ENCODE assay signal across 22 cellular contexts in genomic region chr4:32102941-32103340, GRCh38.
"Had no signal": no experiment of that assay in that cellular context is flagged by ENCODE, and none has a peak within 500 bp of the region (broad histone marks: within the 10 kb centered on the region; RNA-seq: fewer than 3 reads in every experiment).

No MANE protein-coding gene starts in this region.

- H3K4me1 ChIP-seq: esophagus muscularis mucosa, gastroesophageal sphincter, heart left ventricle, left lung, parathyroid adenoma, right lobe of liver had no signal

- H3K36me3 ChIP-seq: esophagus muscularis mucosa, gastroesophageal sphincter, heart left ventricle, left lung, neutrophil, right lobe of liver, thoracic aorta had no signal

- ATAC-seq: gastroesophageal sphincter; heart left ventricle; left cardiac atrium; left lung; mucosa of descending colon; natural killer cell treated with Interleukin-12 subunit alpha and Interleukin-12 subunit beta and Interleukin-15 and Interleukin-18, amount 100 ng/mL, for 72 hours; right lobe of liver; stimulated activated naive B cell treated with anti-CD40 and anti-IgM and Interleukin-4, amounts not matched to agents 10 μg/mL and 1 μg/mL and 100 μg/mL, for 72 hours had no signal

- H3K27me3 ChIP-seq: esophagus muscularis mucosa, gastroesophageal sphincter, heart left ventricle, left lung, neutrophil, right lobe of liver had no signal

- DNase-seq: cortex of kidney; dorsolateral prefrontal cortex; effector CD4-positive, alpha-beta T cell; heart left ventricle; hippocampal formation; left cardiac atrium; left lung; mesenchymal stem cell; mucosa of descending colon; naive B cell; right lobe of liver; small intestine; stimulated activated CD4-positive, alpha-beta T cell treated with anti-CD3 and anti-CD28 coated beads, Interleukin-15, amount 100 ng/mL, for 24 hours; stimulated activated CD4-positive, alpha-beta T cell treated with anti-CD3 and anti-CD28 coated beads, Interleukin-2, amount 100 ng/mL, for 48 hours; stimulated activated naive B cell treated with anti-CD40 and anti-IgM and Interleukin-4, amounts not matched to agents 10 μg/mL and 1 μg/mL and 100 μg/mL, for 72 hours; trophoblast cell had no signal

- H3K4me3 ChIP-seq: dorsolateral prefrontal cortex, esophagus muscularis mucosa, gastroesophageal sphincter, heart left ventricle, left lung, mucosa of descending colon, right lobe of liver, thoracic aorta had no signal

- H3K9me3 ChIP-seq: esophagus muscularis mucosa, gastroesophageal sphincter, heart left ventricle, left lung, mucosa of descending colon, neutrophil, right lobe of liver, thoracic aorta had no signal

- H3K27ac ChIP-seq: dorsolateral prefrontal cortex, esophagus muscularis mucosa, gastroesophageal sphincter, heart left ventricle, left lung, neutrophil, parathyroid adenoma, right lobe of liver, thoracic aorta had no signal
